Comparison of ENCODE assay signal across 1 cellular context in the genomic region with DNA sequence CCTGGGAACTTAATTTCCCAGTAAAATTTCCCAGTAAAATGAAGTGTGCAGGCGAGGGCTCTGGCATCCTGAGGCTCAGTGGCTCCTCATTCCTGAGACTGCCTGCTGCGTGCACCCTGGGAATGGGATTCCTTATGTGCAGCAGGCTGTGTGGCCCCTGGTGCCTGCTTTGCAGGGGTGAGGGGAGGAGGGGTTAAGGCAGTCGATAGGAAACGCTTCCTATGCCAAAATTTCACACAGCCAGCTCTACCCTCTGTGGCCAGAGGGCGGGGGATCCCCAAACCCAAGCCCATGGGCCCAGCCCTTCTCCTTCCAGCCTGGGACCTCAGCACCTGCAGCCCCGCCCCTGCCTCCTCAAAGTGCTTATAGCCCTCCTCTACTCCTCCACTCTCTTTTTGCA.
TF ChIP-seq lines count a peak whose summit lies in the region.

No MANE protein-coding gene starts in this region.

TF ChIP-seq in IMR-90, 13 proteins besides CTCF, POLR2A, EP300 and RAD21:
- TF ChIP-seq, protein P1, sequence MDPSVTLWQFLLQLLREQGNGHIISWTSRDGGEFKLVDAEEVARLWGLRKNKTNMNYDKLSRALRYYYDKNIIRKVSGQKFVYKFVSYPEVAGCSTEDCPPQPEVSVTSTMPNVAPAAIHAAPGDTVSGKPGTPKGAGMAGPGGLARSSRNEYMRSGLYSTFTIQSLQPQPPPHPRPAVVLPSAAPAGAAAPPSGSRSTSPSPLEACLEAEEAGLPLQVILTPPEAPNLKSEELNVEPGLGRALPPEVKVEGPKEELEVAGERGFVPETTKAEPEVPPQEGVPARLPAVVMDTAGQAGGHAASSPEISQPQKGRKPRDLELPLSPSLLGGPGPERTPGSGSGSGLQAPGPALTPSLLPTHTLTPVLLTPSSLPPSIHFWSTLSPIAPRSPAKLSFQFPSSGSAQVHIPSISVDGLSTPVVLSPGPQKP (IDR thresholded peaks at IDR 0.05; ENCODE audit: borderline replicate concordance, low read depth, low read length): no peak
- no peak for TF ChIP-seq CEBPB (IDR thresholded peaks at IDR 0.05; ENCODE audit: low read depth, low read length)
- TF ChIP-seq RCOR1 (IDR thresholded peaks at IDR 0.05; ENCODE audit: insufficient replicate concordance, low read length): no peak
- TF ChIP-seq MAZ (IDR thresholded peaks at IDR 0.05; ENCODE audit: borderline replicate concordance, low read depth, low read length): no peak
- TF ChIP-seq SMC3 (IDR thresholded peaks at IDR 0.05; ENCODE audit: low read depth, low read length): no peak
- no peak for TF ChIP-seq BHLHE40 (IDR thresholded peaks at IDR 0.05; ENCODE audit: low read depth, low read length)
- TF ChIP-seq, protein P2, sequence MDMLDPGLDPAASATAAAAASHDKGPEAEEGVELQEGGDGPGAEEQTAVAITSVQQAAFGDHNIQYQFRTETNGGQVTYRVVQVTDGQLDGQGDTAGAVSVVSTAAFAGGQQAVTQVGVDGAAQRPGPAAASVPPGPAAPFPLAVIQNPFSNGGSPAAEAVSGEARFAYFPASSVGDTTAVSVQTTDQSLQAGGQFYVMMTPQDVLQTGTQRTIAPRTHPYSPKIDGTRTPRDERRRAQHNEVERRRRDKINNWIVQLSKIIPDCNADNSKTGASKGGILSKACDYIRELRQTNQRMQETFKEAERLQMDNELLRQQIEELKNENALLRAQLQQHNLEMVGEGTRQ (IDR thresholded peaks at IDR 0.05; ENCODE audit: low read depth, low read length): no peak
- TF ChIP-seq MAFK (IDR thresholded peaks at IDR 0.05; ENCODE audit: low read depth, low read length): no peak
- no peak for TF ChIP-seq FOS (IDR thresholded peaks at IDR 0.05; ENCODE audit: low read depth, low read length)
